In genomic region chr9:112887377-112887776, GRCh38 we compare ENCODE assay signal across 12 cellular contexts. TPM values are rescaled to one million over a fixed set of nuclear protein-coding genes. Genes with fewer than 3 reads are reported as not detected.
A peak's percentile ranks its signal among the peaks of the same experiment; 100 is the strongest.
DNase-seq lines count a peak whose midpoint lies in the region; ATAC-seq, FAIRE-seq and TF ChIP-seq lines count a peak whose summit lies in the region.
"Had no signal": no experiment of that assay in that cellular context is flagged by ENCODE, and none has a peak within 500 bp of the region (broad histone marks: within the 10 kb centered on the region; RNA-seq: fewer than 3 reads in every experiment).

No MANE protein-coding gene starts in this region.

- BruUV-seq in HepG2 (replicated peaks; lab: Mats Ljungman, UMichigan), result no TSS peak

- H3K27ac ChIP-seq in HepG2 (ENCODE audit: extremely low read length, insufficient read depth, low read length) (no peak overlapping the region), right lobe of liver (no peak overlapping the region), esophagus muscularis mucosa (replicated peaks in 1 of 4) (no peak overlapping the region)
- H3K27ac ChIP-seq: sigmoid colon had no signal

- no peaks in the 10 kb centered on the region for H3K9me3 ChIP-seq in HepG2 (ENCODE audit: low read length)
- no peaks in the 10 kb centered on the region for H3K9me3 ChIP-seq in right lobe of liver
- H3K9me3 ChIP-seq in esophagus muscularis mucosa, result no peaks in the 10 kb centered on the region
- H3K9me3 ChIP-seq: sigmoid colon had no signal

- H2AFZ ChIP-seq in HepG2 (ENCODE audit: low read length), result no peak overlapping the region

- peak; percentile 12 for DNase-seq in HepG2 (ENCODE audit: low spot score)
- no peak for DNase-seq in right lobe of liver
- DNase-seq in NCI-H774 (lab: John Stamatoyannopoulos, UW), result peak; percentile 12
- DNase-seq in erythroblast (lab: John Stamatoyannopoulos, UW), result peak; percentile 13 to 14
- no peak for DNase-seq in cerebellar nuclear complex (lab: John Stamatoyannopoulos, UW)
- no peak for DNase-seq in esophagus muscularis mucosa (ENCODE audit: extremely low spot score)
- DNase-seq: COR-L47, sigmoid colon, T1000 had no signal

- H3K4me3 ChIP-seq in HepG2 (replicated peaks in 1 of 3; ENCODE audit: insufficient read depth in 1 of 3, low read depth in 2 of 3, low read length in 3 of 3) (no peak overlapping the region), right lobe of liver (no peak overlapping the region), esophagus muscularis mucosa (no peak overlapping the region)
- H3K4me3 ChIP-seq: sigmoid colon had no signal

- H3K27me3 ChIP-seq in HepG2 (ENCODE audit: control insufficient read depth in 1 of 2, insufficient read depth in 2 of 2, low read length in 2 of 2), result peaks cover 0 to 8% of the 10 kb centered on the region in 2 experiments; a peak in 1 of 5 replicates
- H3K27me3 ChIP-seq in right lobe of liver, result no peaks in the 10 kb centered on the region
- H3K27me3 ChIP-seq in esophagus muscularis mucosa, result peaks cover 0 to 31% (median 0%) of the 10 kb centered on the region in 4 donors

- intact Hi-C loops in HepG2 (cut with micrococcal nuclease; ENCODE audit: unreplicated experiment) (no loop called here), right lobe of liver (cut with DNase I) (no loop called here), esophagus muscularis mucosa (cut with DNase I) (no loop called here)

- no peaks in the 10 kb centered on the region for H3K79me2 ChIP-seq in HepG2 (ENCODE audit: insufficient read depth, low read length)

- H3K4me1 ChIP-seq in HepG2 (ENCODE audit: insufficient read depth, low read length), result no peaks in the 10 kb centered on the region
- H3K4me1 ChIP-seq in right lobe of liver, result peaks cover 0 to 10% (median 0%) of the 10 kb centered on the region in 4 donors
- peaks cover 4 to 14% (median 10%) of the 10 kb centered on the region in 4 donors for H3K4me1 ChIP-seq in esophagus muscularis mucosa

- no peak for TF ChIP-seq EP300 in HepG2 (IDR thresholded peaks at IDR 0.05; ENCODE audit: low read depth in 2 of 2, low read length in 2 of 2)
- TF ChIP-seq EP300 in HepG2 (CRISPR knock-in tag; IDR thresholded peaks at IDR 0.05; ENCODE audit: borderline replicate concordance), result no peak
- TF ChIP-seq EP300 in esophagus muscularis mucosa (IDR thresholded peaks at IDR 0.05), result no peak

- 66% methylated on average over 4 of the region's 5 CpGs for WGBS in HepG2 (ENCODE audit: low lambda C conversion rate)
- WGBS in right lobe of liver (ENCODE audit: insufficient coverage, low coverage, low lambda C conversion rate, missing lambda C conversion rate), result 52% methylated on average over 5 of the region's 5 CpGs
- WGBS in esophagus muscularis mucosa, result 69% methylated on average over 5 of the region's 5 CpGs

- no peak for FAIRE-seq in HepG2 (lab: Jason Lieb, UNC)
- FAIRE-seq: endothelial cell of umbilical vein had no signal

- H3K9ac ChIP-seq in HepG2 (ENCODE audit: insufficient read depth, low read depth, low read length), result no peak overlapping the region

- no peak for TF ChIP-seq RAD21 in HepG2 (CRISPR knock-in tag; IDR thresholded peaks at IDR 0.05)

- H3K36me3 ChIP-seq in HepG2 (replicated peaks in 1 of 2; ENCODE audit: control insufficient read depth in 1 of 2, insufficient read depth in 2 of 2, low read length in 2 of 2), result no peaks in the 10 kb centered on the region
- no peaks in the 10 kb centered on the region for H3K36me3 ChIP-seq in right lobe of liver
- no peaks in the 10 kb centered on the region for H3K36me3 ChIP-seq in esophagus muscularis mucosa
- H3K36me3 ChIP-seq: sigmoid colon had no signal

- peak; percentile 58 for TF ChIP-seq CTCF in HepG2 (CRISPR knock-in tag; IDR thresholded peaks at IDR 0.05)
- TF ChIP-seq CTCF in right lobe of liver (IDR thresholded peaks at IDR 0.05), result no peak
- TF ChIP-seq CTCF in esophagus muscularis mucosa (IDR thresholded peaks at IDR 0.05), result no peak

- in situ Hi-C loops in HepG2 (cut with HindIII; ENCODE audit: extremely low pct_ligation_motif_present, low pct_unique_long_range_greater_than_20kb), result no loop called here

- H3K4me2 ChIP-seq in HepG2 (ENCODE audit: low read depth, low read length), result no peak overlapping the region

- POLR2A ChIA-PET in HepG2 (lab: Yijun Ruan, JAX), result no interaction called here

- no peaks in the 10 kb centered on the region for H4K20me1 ChIP-seq in HepG2 (ENCODE audit: insufficient read depth, low read length)

- TF ChIP-seq POLR2A in HepG2 (IDR thresholded peaks at IDR 0.05; ENCODE audit: insufficient read depth in 1 of 2, low read depth in 2 of 2, low read length in 2 of 2), result no peak
- TF ChIP-seq POLR2A in right lobe of liver (IDR thresholded peaks at IDR 0.05), result no peak
- no peak for TF ChIP-seq POLR2A in erythroblast (IDR thresholded peaks at IDR 0.05; ENCODE audit: low read length)
- no peak for TF ChIP-seq POLR2A in esophagus muscularis mucosa (IDR thresholded peaks at IDR 0.05; ENCODE audit: low read depth)

- CTCF ChIA-PET in HepG2 (lab: Yijun Ruan, JAX; ENCODE audit: low intra/inter-chr PET ratio, low total read pairs), result interaction anchor here (0.6 kb wide), 1 partner anchor 43 kb away, joined by 3 read pairs; no protein-coding TSS in a partner anchor

- peak; percentile 46 for ATAC-seq in HepG2
- ATAC-seq in right lobe of liver, result no peak
- no peak for ATAC-seq in HG02840 (IDR thresholded peaks at IDR 0.05; ENCODE audit: low FRiP score, unreplicated experiment)
- ATAC-seq in GM19328 (IDR thresholded peaks at IDR 0.05; ENCODE audit: unreplicated experiment), result no peak

TF ChIP-seq in HepG2, 621 proteins besides CTCF, POLR2A, EP300 and RAD21:
- peak; percentile 42 for TF ChIP-seq STAG1 (CRISPR knock-in tag; IDR thresholded peaks at IDR 0.05)
- TF ChIP-seq ZNF513 (CRISPR knock-in tag; conservative IDR thresholded peaks at IDR 0.05), result no peak
TF ChIP-seq in HepG2: peak in this region for 1.

RNA-seq across cellular contexts. Expression of gene SLC46A2, which starts 3.3 kb away (rescaled TPM):
- not detected in 2 replicates for total RNA-seq in HepG2 (2016; rRNA removed; fragmentation: Illumina TruSeq; extraction: Trizol)
- total RNA-seq in HepG2 (2016; cell fraction: cytosol; rRNA removed; fragmentation: Illumina TruSeq; extraction: Trizol; ENCODE audit: low read depth), result not detected in 2 replicates
- not detected in 2 replicates for total RNA-seq in HepG2 (2016; cell fraction: insoluble cytoplasmic fraction; rRNA removed; fragmentation: Illumina TruSeq; extraction: Trizol)
- total RNA-seq in HepG2 (2016; cell fraction: membrane; rRNA removed; fragmentation: Illumina TruSeq; extraction: Trizol), result not detected in 2 replicates
- total RNA-seq in HepG2 (2016; cell fraction: nucleus; rRNA removed; fragmentation: Illumina TruSeq; extraction: Trizol), result not detected in 2 replicates
- polyA plus RNA-seq in HepG2 (2011; rRNA removed), result not detected in 2 replicates
- not detected in 2 replicates for polyA plus RNA-seq in HepG2 (2011; cell fraction: cytosol; rRNA removed)
- not detected in 2 replicates for polyA plus RNA-seq in HepG2 (2011; cell fraction: nucleus; rRNA removed)
- not detected in 2 replicates for polyA plus RNA-seq in HepG2 (2012)
- polyA plus RNA-seq in HepG2 (2016; cell fraction: cytosol; fragmentation: Illumina TruSeq; extraction: Trizol; ENCODE audit: low read depth), result not detected in 2 replicates
- not detected in 2 replicates for polyA plus RNA-seq in HepG2 (2016; cell fraction: insoluble cytoplasmic fraction; fragmentation: Illumina TruSeq; extraction: Trizol; ENCODE audit: low read depth)
- not detected in 2 replicates for polyA plus RNA-seq in HepG2 (2016; cell fraction: membrane; fragmentation: Illumina TruSeq; extraction: Trizol; ENCODE audit: low read depth)
- not detected in 2 replicates for polyA plus RNA-seq in HepG2 (2016; cell fraction: nucleus; fragmentation: Illumina TruSeq; extraction: Trizol; ENCODE audit: insufficient read depth, low read depth)
- polyA minus RNA-seq in HepG2 (2011; rRNA and poly(A)+ RNA removed; ENCODE audit: low replicate concordance), result not detected in 2 replicates
- not detected in 2 replicates for polyA minus RNA-seq in HepG2 (2011; cell fraction: cytosol; rRNA and poly(A)+ RNA removed)
- not detected in 2 replicates for polyA minus RNA-seq in HepG2 (2011; cell fraction: nucleus; rRNA and poly(A)+ RNA removed)
- total RNA-seq in right lobe of liver, result under 1 TPM in 3 of 6 experiments, not detected in 3; 0.18 to 0.50 (median 0.25) TPM
- total RNA-seq in esophagus muscularis mucosa, result under 1 TPM in 3 of 4 donors, not detected in 1; 0.17 to 0.42 (median 0.26) TPM
- total RNA-seq: endothelial cell of umbilical vein had no signal
- polyA plus RNA-seq: endothelial cell of umbilical vein had no signal

Comparison
In these comparisons a context has a peak if more than half of its experiments do, and no peak if none do; other contexts are left out.
1. DNase-seq: peak in HepG2 (single experiment), NCI-H774 (single experiment) and erythroblast (2 of 2); none in right lobe of liver (0 of 3), cerebellar nuclear complex (0 of 2) and esophagus muscularis mucosa (single experiment).